Comparison of ENCODE assay signal across 28 cellular contexts in genomic region chr3:882526-882925, GRCh38.
DNase-seq lines count a peak whose midpoint lies in the region; ATAC-seq, FAIRE-seq and TF ChIP-seq lines count a peak whose summit lies in the region.
"Had no signal": no experiment of that assay in that cellular context is flagged by ENCODE, and none has a peak within 500 bp of the region (broad histone marks: within the 10 kb centered on the region; RNA-seq: fewer than 3 reads in every experiment).

No MANE protein-coding gene starts in this region.

- H3K27me3 Mint-ChIP-seq in astrocyte (ENCODE audit: low read depth, unreplicated experiment) = no peaks in the 10 kb centered on the region
- H3K27me3 Mint-ChIP-seq: activated CD4-positive, alpha-beta memory T cell treated with anti-CD3 and anti-CD28 coated beads, Interleukin-2, amount 10 ng/mL, durations not matched to agents 7 days and 5 days; activated naive CD8-positive, alpha-beta T cell; naive thymus-derived CD4-positive, alpha-beta T cell; stimulated activated naive CD8-positive, alpha-beta T cell treated with anti-CD3 and anti-CD28 coated beads, Interleukin-15, Interleukin-2, amounts not matched to agents 100 ng/mL and 50 ng/mL, for 24 hours had no signal

- H3K27me3 ChIP-seq in astrocyte (ENCODE audit: insufficient read depth, low read length) = no peaks in the 10 kb centered on the region
- no peaks in the 10 kb centered on the region for H3K27me3 ChIP-seq in ascending aorta
- H3K27me3 ChIP-seq: BE2C, gastroesophageal sphincter, hepatocyte had no signal

- H3K4me3 Mint-ChIP-seq in astrocyte (ENCODE audit: unreplicated experiment) = no peak overlapping the region
- H3K4me3 Mint-ChIP-seq: activated CD4-positive, alpha-beta memory T cell treated with anti-CD3 and anti-CD28 coated beads, Interleukin-2, amount 10 ng/mL, durations not matched to agents 7 days and 5 days; activated naive CD8-positive, alpha-beta T cell; mesothelial cell of epicardium; naive thymus-derived CD4-positive, alpha-beta T cell; stimulated activated naive CD8-positive, alpha-beta T cell treated with anti-CD3 and anti-CD28 coated beads, Interleukin-15, Interleukin-2, amounts not matched to agents 100 ng/mL and 50 ng/mL, for 24 hours; T-helper 1 cell treated with Interleukin-12 subunit alpha and Interleukin-12 subunit beta and Interleukin-4 antibody, amounts not matched to agents 30 μg/mL and 1 μg/mL, for 36 hours had no signal

- intact Hi-C loops in ascending aorta (cut with DNase I) = no loop called here

- no peaks in the 10 kb centered on the region for H3K79me2 ChIP-seq in astrocyte (ENCODE audit: insufficient read depth, low read length)
- H3K79me2 ChIP-seq: hepatocyte had no signal

- TF ChIP-seq CTCF in D721Med (IDR thresholded peaks at IDR 0.05; ENCODE audit: insufficient read depth, missing control alignments) = no peak
- no peak for TF ChIP-seq CTCF in astrocyte (IDR thresholded peaks at IDR 0.05; ENCODE audit: insufficient read depth, low read depth, low read length)
- TF ChIP-seq CTCF in fibroblast of pulmonary artery (IDR thresholded peaks at IDR 0.05; ENCODE audit: low read length, missing control alignments) = no peak
- TF ChIP-seq CTCF in ascending aorta (IDR thresholded peaks at IDR 0.05) = no peak

- peaks cover 8% of the 10 kb centered on the region for H3K9me3 Mint-ChIP-seq in astrocyte (ENCODE audit: unreplicated experiment)
- H3K9me3 Mint-ChIP-seq: activated CD4-positive, alpha-beta memory T cell treated with anti-CD3 and anti-CD28 coated beads, Interleukin-2, amount 10 ng/mL, durations not matched to agents 7 days and 5 days; T-helper 1 cell treated with Interleukin-12 subunit alpha and Interleukin-12 subunit beta and Interleukin-4 antibody, amounts not matched to agents 30 μg/mL and 1 μg/mL, for 36 hours had no signal

- H3K4me3 ChIP-seq in astrocyte (ENCODE audit: insufficient read depth, low read depth, low read length) (no peak overlapping the region), fibroblast of pulmonary artery (replicated peaks; ENCODE audit: low read depth, low read length) (no peak overlapping the region), ascending aorta (no peak overlapping the region)
- H3K4me3 ChIP-seq: gastroesophageal sphincter, hepatocyte, psoas muscle, skin epidermis had no signal

- H3K36me3 ChIP-seq in astrocyte (ENCODE audit: insufficient read depth, low read length) = no peaks in the 10 kb centered on the region
- H3K36me3 ChIP-seq in ascending aorta = no peaks in the 10 kb centered on the region
- H3K36me3 ChIP-seq: BE2C, gastroesophageal sphincter had no signal

- no peaks in the 10 kb centered on the region for H3K36me3 Mint-ChIP-seq in astrocyte (ENCODE audit: low read depth, unreplicated experiment)
- H3K36me3 Mint-ChIP-seq: activated naive CD8-positive, alpha-beta T cell; mesothelial cell of epicardium; naive thymus-derived CD4-positive, alpha-beta T cell had no signal

- no peaks in the 10 kb centered on the region for H3K4me1 Mint-ChIP-seq in astrocyte (ENCODE audit: low read depth, unreplicated experiment)
- H3K4me1 Mint-ChIP-seq: activated CD4-positive, alpha-beta memory T cell treated with anti-CD3 and anti-CD28 coated beads, Interleukin-2, amount 10 ng/mL, durations not matched to agents 7 days and 5 days; naive thymus-derived CD4-positive, alpha-beta T cell had no signal

- ATAC-seq in HG03039 (IDR thresholded peaks at IDR 0.05; ENCODE audit: unreplicated experiment) (no peak), HG02610 (IDR thresholded peaks at IDR 0.05; ENCODE audit: unreplicated experiment) (no peak)
- ATAC-seq: activated CD4-positive, CD25-positive, alpha-beta regulatory T cell treated with anti-CD3 and anti-CD28 coated beads, Interleukin-2, amount 50 U/mL, for 24 hours; gastroesophageal sphincter; left ventricle myocardium superior; naive thymus-derived CD4-positive, alpha-beta T cell; psoas muscle had no signal

- FAIRE-seq in D721Med (lab: Jason Lieb, UNC) = peak; percentile 6
- no peak for FAIRE-seq in astrocyte (lab: Jason Lieb, UNC)

- no peak overlapping the region for H2AFZ ChIP-seq in astrocyte (ENCODE audit: low read depth, low read length)
- H2AFZ ChIP-seq: hepatocyte had no signal

- no peaks in the 10 kb centered on the region for H4K20me1 ChIP-seq in astrocyte (ENCODE audit: insufficient read depth, low read length)

- peak overlapping the region; percentile 54 for H3K27ac ChIP-seq in astrocyte (ENCODE audit: low read depth, low read length)
- no peak overlapping the region for H3K27ac ChIP-seq in ascending aorta
- H3K27ac ChIP-seq: gastroesophageal sphincter, hepatocyte, KMS-11, psoas muscle, RWPE1, skin epidermis had no signal

- H3K4me2 ChIP-seq in astrocyte (ENCODE audit: low read length) = peak overlapping the region; percentile 29
- H3K4me2 ChIP-seq: hepatocyte, KMS-11 had no signal

- H3K4me1 ChIP-seq in astrocyte (ENCODE audit: insufficient read depth, low read length) (no peaks in the 10 kb centered on the region), ascending aorta (no peaks in the 10 kb centered on the region)
- H3K4me1 ChIP-seq: BE2C, gastroesophageal sphincter, psoas muscle had no signal

- no peak overlapping the region for H3K9ac ChIP-seq in astrocyte (ENCODE audit: low read length)
- H3K9ac ChIP-seq: KMS-11 had no signal

- H3K27ac Mint-ChIP-seq in astrocyte (ENCODE audit: unreplicated experiment) = no peak overlapping the region
- H3K27ac Mint-ChIP-seq: activated CD4-positive, alpha-beta memory T cell treated with anti-CD3 and anti-CD28 coated beads, Interleukin-2, amount 10 ng/mL, durations not matched to agents 7 days and 5 days; activated naive CD8-positive, alpha-beta T cell; mesothelial cell of epicardium; naive thymus-derived CD4-positive, alpha-beta T cell; stimulated activated naive CD8-positive, alpha-beta T cell treated with anti-CD3 and anti-CD28 coated beads, Interleukin-15, Interleukin-2, amounts not matched to agents 100 ng/mL and 50 ng/mL, for 24 hours; T-helper 1 cell treated with Interleukin-12 subunit alpha and Interleukin-12 subunit beta and Interleukin-4 antibody, amounts not matched to agents 30 μg/mL and 1 μg/mL, for 36 hours had no signal

- DNase-seq in D721Med (ENCODE audit: insufficient read length, low spot score) (no peak), astrocyte (ENCODE audit: low read depth) (peak; percentile 14), fibroblast of pulmonary artery (ENCODE audit: low read depth) (peak; percentile 30), renal cortical epithelial cell (ENCODE audit: low read depth) (peak; percentile 81), superior temporal gyrus (ENCODE audit: extremely low spot score) (no peak), ascending aorta (ENCODE audit: low spot score in 2 of 2) (no peak)
- DNase-seq: activated CD4-positive, alpha-beta memory T cell treated with anti-CD3 and anti-CD28 coated beads, Interleukin-2, amount 10 ng/mL, durations not matched to agents 7 days and 5 days; anterior cingulate cortex; BE2C; left ventricle myocardium superior; naive thymus-derived CD4-positive, alpha-beta T cell; NCI-H1417; NCI-H2081; NCI-H774; occipital lobe; psoas muscle had no signal

- H3K9me3 ChIP-seq in astrocyte (ENCODE audit: insufficient read depth, low read depth, low read length) (no peaks in the 10 kb centered on the region), ascending aorta (no peaks in the 10 kb centered on the region)
- H3K9me3 ChIP-seq: BE2C, gastroesophageal sphincter, psoas muscle had no signal

Comparison
In these comparisons a context has a peak if more than half of its experiments do, and no peak if none do; other contexts are left out.
1. DNase-seq: peak in astrocyte (single experiment), fibroblast of pulmonary artery (single experiment) and renal cortical epithelial cell (single experiment); none in D721Med (single experiment), superior temporal gyrus (single experiment) and ascending aorta (0 of 2).